In the genomic region with DNA sequence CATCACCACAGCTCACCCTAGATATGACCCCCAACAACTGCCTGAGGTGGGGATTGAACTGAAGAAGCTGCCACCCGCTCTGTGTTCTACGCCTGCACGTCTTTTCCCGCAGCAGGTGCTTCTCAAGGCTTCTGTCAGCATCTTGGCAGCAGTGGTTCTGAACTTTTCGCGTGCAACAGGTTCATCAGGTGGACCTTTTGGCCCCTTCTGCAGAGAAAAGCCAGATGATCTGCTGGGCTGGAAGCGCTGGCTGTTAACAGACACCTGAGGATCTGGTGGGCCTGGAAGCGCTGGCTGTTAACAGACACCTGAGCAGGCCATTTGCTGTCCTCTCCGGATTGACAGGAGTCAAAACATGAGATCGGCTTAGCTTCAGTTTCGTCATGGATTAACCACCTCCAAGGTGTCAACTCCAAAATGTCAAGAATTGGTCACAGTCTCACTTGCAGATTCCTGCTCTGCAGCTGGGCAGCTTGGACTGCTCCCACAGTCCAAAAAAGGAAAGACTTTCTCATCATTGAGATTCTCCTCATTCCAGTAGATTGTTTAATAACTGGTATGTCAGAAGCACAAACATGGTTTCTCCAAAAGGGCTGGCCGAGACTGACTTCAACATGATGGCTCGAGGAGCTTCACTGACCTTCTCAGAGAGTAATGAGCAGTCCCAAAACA, we compare ENCODE assay signal across 19 cellular contexts. TPM values are rescaled to one million over a fixed set of nuclear protein-coding genes. Genes with fewer than 3 reads are reported as not detected.
DNase-seq lines count a peak whose midpoint lies in the region; ATAC-seq and TF ChIP-seq lines count a peak whose summit lies in the region.
"Had no signal": no experiment of that assay in that cellular context is flagged by ENCODE, and none has a peak within 500 bp of the region (broad histone marks: within the 10 kb centered on the region; RNA-seq: fewer than 3 reads in every experiment).

No MANE protein-coding gene starts in this region.

- ATAC-seq in Right ventricle myocardium inferior = no peak
- no peak for ATAC-seq in heart left ventricle
- no peak for ATAC-seq in HG03342 (IDR thresholded peaks at IDR 0.05; ENCODE audit: unreplicated experiment)

- peak; percentile 34 for DNase-seq in Right ventricle myocardium inferior (ENCODE audit: missing footprints)
- DNase-seq in heart left ventricle = no peak
- peak; percentile 13 for DNase-seq in astrocyte of the hippocampus (ENCODE audit: low read depth, low spot score)
- DNase-seq in mesothelial cell of epicardium (ENCODE audit: low spot score in 2 of 2, unreplicated experiment in 2 of 2) = no peak
- DNase-seq in spleen = peak; percentile 63
- DNase-seq in stimulated activated CD4-positive, alpha-beta T cell treated with anti-CD3 and anti-CD28 coated beads, Interleukin-2, amount 100 ng/mL, for 48 hours = no peak
- DNase-seq in stimulated activated CD4-positive, alpha-beta T cell treated with anti-CD3 and anti-CD28 coated beads, Interleukin-1b, Interleukin-23, amount 100 ng/mL, for 48 hours = no peak
- DNase-seq: 8988T; Caco-2; HCEC 1CT; NCI-H1436 treated with DMSO at 0.1 percent for 48 hours; NCI-H2081 treated with DMSO at 0.1 percent for 48 hours; NCI-H526 treated with DMSO at 0.1 percent for 48 hours; NK-92 treated with Interleukin-12 subunit alpha and Interleukin-12 subunit beta, amount 100 ng/mL, for 24 hours; OCI-M1; RPMI8226 had no signal

- H3K4me1 Mint-ChIP-seq in mesothelial cell of epicardium = peaks cover 5% of the 10 kb centered on the region

- H3K27ac Mint-ChIP-seq in mesothelial cell of epicardium = peak overlapping the region; percentile 34

- H3K9me3 ChIP-seq in heart left ventricle (peaks cover 0 to 28% (median 11%) of the 10 kb centered on the region in 12 donors), spleen (peaks cover 6 to 28% (median 21%) of the 10 kb centered on the region in 8 donors)
- H3K9me3 ChIP-seq: Caco-2 had no signal

- H3K27ac ChIP-seq in heart left ventricle (no peak overlapping the region), spleen (no peak overlapping the region)

- H3K36me3 Mint-ChIP-seq in mesothelial cell of epicardium = peaks cover 27% of the 10 kb centered on the region

- H3K36me3 ChIP-seq in heart left ventricle (peaks cover 0 to 23% (median 10%) of the 10 kb centered on the region in 9 donors), spleen (peaks cover 0 to 47% (median 18%) of the 10 kb centered on the region in 6 donors)

- WGBS in heart left ventricle, 4 donors = 93 to 95% (median 94%) methylated on average over 13 of the region's 13 CpGs
- 92 to 95% (median 93%) methylated on average over 12 to 13 of the region's 13 CpGs for WGBS in spleen, 5 donors

- intact Hi-C loops in Right ventricle myocardium inferior (cut with DNase I) (loop anchor here (5.0 kb wide), 1 partner anchor 38 kb away; a partner anchor contains a TSS), heart left ventricle (cut with DNase I) (no loop called here), spleen (cut with DNase I; ENCODE audit: low total_unique reads) (no loop called here)

- no peaks in the 10 kb centered on the region for H3K27me3 Mint-ChIP-seq in mesothelial cell of epicardium (ENCODE audit: low read depth)
- H3K27me3 Mint-ChIP-seq: IgD-negative memory B cell had no signal

- H3K4me1 ChIP-seq in heart left ventricle (peaks cover 0 to 33% (median 13%) of the 10 kb centered on the region in 12 donors), spleen (peaks cover 9 to 70% (median 36%) of the 10 kb centered on the region in 6 donors)
- H3K4me1 ChIP-seq: Caco-2 had no signal

- TF ChIP-seq CTCF in heart left ventricle (IDR thresholded peaks at IDR 0.05) (no peak), mesothelial cell of epicardium (IDR thresholded peaks at IDR 0.05; ENCODE audit: unreplicated experiment) (no peak), spleen (IDR thresholded peaks at IDR 0.05 in 8 of 11, conservative IDR thresholded peaks at IDR 0.05 in 3 of 11) (no peak)

- H3K4me3 ChIP-seq in heart left ventricle (no peak overlapping the region), spleen (no peak overlapping the region)

- H3K27me3 ChIP-seq in heart left ventricle (no peaks in the 10 kb centered on the region), spleen (replicated peaks in 1 of 7) (no peaks in the 10 kb centered on the region)

- TF ChIP-seq POLR2A in heart left ventricle (IDR thresholded peaks at IDR 0.05) (no peak), spleen (IDR thresholded peaks at IDR 0.05) (no peak)

- H3K4me3 Mint-ChIP-seq in mesothelial cell of epicardium = no peak overlapping the region
- H3K4me3 Mint-ChIP-seq: CD14-positive monocyte had no signal

- H3K9me3 Mint-ChIP-seq in mesothelial cell of epicardium = peaks cover 16% of the 10 kb centered on the region

RNA-seq across cellular contexts. Expression of a gene that starts 4.7 kb away (rescaled TPM):
- total RNA-seq in Right ventricle myocardium inferior (14.1 TPM), heart left ventricle (10 to 100 TPM in 6 of 9 donors, 1 to 10 TPM in 3; 8.7 to 16.4 (median 11.3) TPM), mesothelial cell of epicardium (25.8 to 27.0 TPM (median 26.6 TPM) in 3 replicates), spleen (10 to 100 TPM; 19.7 to 34.5 (median 23.7) TPM)
- polyA plus RNA-seq in heart left ventricle (10 to 100 TPM in 1 of 2 donors, 1 to 10 TPM in 1; 7.9 to 15.5 TPM), spleen (10 to 100 TPM; 14.9 to 24.2 (median 15.8) TPM)

RNA-seq across cellular contexts. Expression of a gene that starts 38.1 kb away (rescaled TPM):
- total RNA-seq in Right ventricle myocardium inferior = 3.3 TPM
- total RNA-seq in heart left ventricle = 1 to 10 TPM; 1.3 to 5.8 (median 2.6) TPM
- polyA plus RNA-seq in heart left ventricle = 1 to 10 TPM; 2.0 to 3.3 TPM
- 10.7 to 11.0 TPM (median 10.9 TPM) in 3 replicates for total RNA-seq in mesothelial cell of epicardium
- 10 to 100 TPM in 5 of 7 donors, 1 to 10 TPM in 2; 8.5 to 13.8 (median 12.1) TPM for total RNA-seq in spleen
- 10 to 100 TPM in 1 of 3 donors, 1 to 10 TPM in 2; 6.3 to 10.5 (median 8.7) TPM for polyA plus RNA-seq in spleen

RNA-seq across cellular contexts. Expression of a gene that starts 38.4 kb away (rescaled TPM):
- total RNA-seq in Right ventricle myocardium inferior = 34.1 TPM
- total RNA-seq in heart left ventricle = 10 to 100 TPM; 22.2 to 46.1 (median 33.4) TPM
- polyA plus RNA-seq in heart left ventricle = 10 to 100 TPM in 1 of 2 donors, 1 to 10 TPM in 1; 5.5 to 12.8 TPM
- total RNA-seq in mesothelial cell of epicardium = 32.2 to 37.0 TPM (median 35.2 TPM) in 3 replicates
- 10 to 100 TPM; 26.4 to 49.4 (median 42.0) TPM for total RNA-seq in spleen
- polyA plus RNA-seq in spleen = 1 to 10 TPM; 4.5 to 8.4 (median 5.3) TPM

Comparison
In these comparisons a context has a peak if more than half of its experiments do, and no peak if none do; other contexts are left out.
1. DNase-seq: peak in Right ventricle myocardium inferior (single experiment), astrocyte of the hippocampus (single experiment) and spleen (single experiment); none in heart left ventricle (0 of 5), mesothelial cell of epicardium (0 of 2), stimulated activated CD4-positive, alpha-beta T cell treated with anti-CD3 and anti-CD28 coated beads, Interleukin-2, amount 100 ng/mL, for 48 hours (0 of 2) and stimulated activated CD4-positive, alpha-beta T cell treated with anti-CD3 and anti-CD28 coated beads, Interleukin-1b, Interleukin-23, amount 100 ng/mL, for 48 hours (single experiment).